Comparison of ENCODE assay signal across 16 cellular contexts in the genomic region with DNA sequence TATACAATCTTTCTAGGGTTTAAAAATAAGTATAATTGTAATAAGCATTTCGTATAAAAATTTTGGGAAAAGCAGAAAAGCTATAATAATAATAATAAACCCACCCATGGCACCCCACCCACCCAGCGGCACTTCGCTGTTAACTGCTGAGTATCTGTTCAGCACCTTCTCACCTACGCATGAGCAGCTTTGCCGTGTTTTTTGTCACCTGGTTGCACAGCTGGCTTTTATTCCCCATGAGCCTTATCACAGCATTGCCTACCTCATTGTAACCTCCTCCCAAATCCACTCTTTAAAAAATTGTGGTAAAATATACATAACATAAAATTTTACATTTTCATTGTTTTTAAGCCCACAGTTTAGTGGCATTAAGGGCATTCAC.
DNase-seq lines count a peak whose midpoint lies in the region; ATAC-seq lines count a peak whose summit lies in the region.
"Had no signal": no experiment of that assay in that cellular context is flagged by ENCODE, and none has a peak within 500 bp of the region (broad histone marks: within the 10 kb centered on the region; RNA-seq: fewer than 3 reads in every experiment).

No MANE protein-coding gene starts in this region.

- ATAC-seq in GM18508 (IDR thresholded peaks at IDR 0.05; ENCODE audit: insufficient read depth, unreplicated experiment) (peak; percentile 19), GM21367 (IDR thresholded peaks at IDR 0.05; ENCODE audit: unreplicated experiment) (peak; percentile 50), HG03039 (IDR thresholded peaks at IDR 0.05; ENCODE audit: unreplicated experiment) (peak; percentile 29)
- ATAC-seq: stimulated activated naive CD8-positive, alpha-beta T cell treated with anti-CD3 and anti-CD28 coated beads, Interleukin-15, Interleukin-2, amounts not matched to agents 100 U/mL and 50 U/mL, for 24 hours had no signal

- DNase-seq in NCI-H2171 treated with DMSO at 0.1 percent for 48 hours (lab: John Stamatoyannopoulos, UW) (peak; percentile 57), NCI-H2107 treated with DMSO at 0.1 percent for 48 hours (lab: John Stamatoyannopoulos, UW; ENCODE audit: unreplicated experiment) (no peak), anterior cingulate cortex (lab: John Stamatoyannopoulos, UW) (no peak), AG20443 (ENCODE audit: low spot score) (no peak)
- no peak for DNase-seq in stimulated activated naive CD4-positive, alpha-beta T cell (lab: John Stamatoyannopoulos, UW)
- DNase-seq: activated CD4-positive, alpha-beta memory T cell treated with anti-CD3 and anti-CD28 coated beads for 36 hours; activated gamma-delta T cell; AML-193; MV-4-11; NCI-H446 treated with DMSO at 0.1 percent for 48 hours; stimulated activated CD4-positive, alpha-beta T cell treated with anti-CD3 and anti-CD28 coated beads, Interleukin-4, amount 100 ng/mL, for 1 hour; stimulated activated naive CD8-positive, alpha-beta T cell treated with anti-CD3 and anti-CD28 coated beads, Interleukin-15, Interleukin-2, amounts not matched to agents 100 U/mL and 50 U/mL, for 24 hours; T1000 had no signal
